Comparison of ENCODE assay signal across 12 cellular contexts in genomic region chr20:56698749-56699148, GRCh38.
DNase-seq lines count a peak whose midpoint lies in the region; ATAC-seq and TF ChIP-seq lines count a peak whose summit lies in the region.
"Had no signal": no experiment of that assay in that cellular context is flagged by ENCODE, and none has a peak within 500 bp of the region (broad histone marks: within the 10 kb centered on the region; RNA-seq: fewer than 3 reads in every experiment).

No MANE protein-coding gene starts in this region.

- CTCF ChIA-PET in HEK293 (lab: Yijun Ruan, JAX): no interaction called here

- DNase-seq in NCI-H524 treated with DMSO at 0.1 percent for 48 hours (lab: John Stamatoyannopoulos, UW) (peak; percentile 17), glutamatergic neuron (no peak), NCI-H345 (lab: John Stamatoyannopoulos, UW) (no peak), LoVo (ENCODE audit: low spot score) (no peak)
- DNase-seq in stimulated activated CD4-positive, alpha-beta T cell treated with anti-CD3 and anti-CD28 coated beads, Interleukin-4, amount 100 ng/mL, for 4 hours: no peak
- DNase-seq: AML-193; Caco-2; CD4-positive, alpha-beta T cell had no signal

- H3K36me3 ChIP-seq in HEK293 (ENCODE audit: control insufficient read depth in 2 of 2, insufficient read depth in 1 of 2, low read length in 2 of 2): no peaks in the 10 kb centered on the region
- H3K36me3 ChIP-seq: HAP-1 had no signal

- H3K4me3 ChIP-seq in HEK293 (ENCODE audit: low read depth, low read length): no peak overlapping the region
- H3K4me3 ChIP-seq: HAP-1 had no signal

- ATAC-seq in GM21825 (IDR thresholded peaks at IDR 0.05; ENCODE audit: unreplicated experiment): no peak

- peak overlapping the region; percentile 1 for H3K27ac Mint-ChIP-seq in glutamatergic neuron (ENCODE audit: unreplicated experiment)
- H3K27ac Mint-ChIP-seq: CD4-positive, alpha-beta T cell had no signal

- no peak overlapping the region for H3K4me3 Mint-ChIP-seq in glutamatergic neuron (ENCODE audit: unreplicated experiment)
- H3K4me3 Mint-ChIP-seq: CD4-positive, alpha-beta T cell had no signal

- H3K27ac ChIP-seq in HEK293 (ENCODE audit: extremely low read depth, low read depth, low read length): no peak overlapping the region
- H3K27ac ChIP-seq: C4-2B had no signal

- no peak for TF ChIP-seq CTCF in HEK293 (tag by site-specific recombination; IDR thresholded peaks at IDR 0.05)
- TF ChIP-seq CTCF in glutamatergic neuron (IDR thresholded peaks at IDR 0.05; ENCODE audit: partially characterized antibody, unreplicated experiment): no peak

- H3K9me3 ChIP-seq in HEK293 (ENCODE audit: control insufficient read depth, insufficient read depth, low read depth, low read length): no peaks in the 10 kb centered on the region
- H3K9me3 ChIP-seq: Caco-2, HAP-1 had no signal

- H3K9me3 Mint-ChIP-seq in glutamatergic neuron (ENCODE audit: unreplicated experiment): peaks cover 2% of the 10 kb centered on the region
- H3K9me3 Mint-ChIP-seq: CD4-positive, alpha-beta T cell had no signal

- POLR2A ChIA-PET in HEK293 (lab: Yijun Ruan, JAX): no interaction called here

- H3K4me1 ChIP-seq in HEK293 (ENCODE audit: control insufficient read depth, insufficient read depth, low read length): no peaks in the 10 kb centered on the region
- H3K4me1 ChIP-seq: Caco-2, HAP-1 had no signal

- H3K27me3 Mint-ChIP-seq in glutamatergic neuron (ENCODE audit: unreplicated experiment): peaks cover 4% of the 10 kb centered on the region
- H3K27me3 Mint-ChIP-seq: CD4-positive, alpha-beta T cell had no signal

- H3K4me1 Mint-ChIP-seq in glutamatergic neuron (ENCODE audit: low read depth, unreplicated experiment): peaks cover 17% of the 10 kb centered on the region

- H3K36me3 Mint-ChIP-seq in glutamatergic neuron (ENCODE audit: unreplicated experiment): no peaks in the 10 kb centered on the region

TF ChIP-seq in HEK293, 187 proteins besides CTCF, POLR2A, EP300 and RAD21:
- TF ChIP-seq ZNF501 (tag by site-specific recombination; IDR thresholded peaks at IDR 0.05) (no peak), ZBTB17 (tag by site-specific recombination; IDR thresholded peaks at IDR 0.05) (peak; percentile 54; the same call in 1 of the 2 replicates)
